In the genomic region with DNA sequence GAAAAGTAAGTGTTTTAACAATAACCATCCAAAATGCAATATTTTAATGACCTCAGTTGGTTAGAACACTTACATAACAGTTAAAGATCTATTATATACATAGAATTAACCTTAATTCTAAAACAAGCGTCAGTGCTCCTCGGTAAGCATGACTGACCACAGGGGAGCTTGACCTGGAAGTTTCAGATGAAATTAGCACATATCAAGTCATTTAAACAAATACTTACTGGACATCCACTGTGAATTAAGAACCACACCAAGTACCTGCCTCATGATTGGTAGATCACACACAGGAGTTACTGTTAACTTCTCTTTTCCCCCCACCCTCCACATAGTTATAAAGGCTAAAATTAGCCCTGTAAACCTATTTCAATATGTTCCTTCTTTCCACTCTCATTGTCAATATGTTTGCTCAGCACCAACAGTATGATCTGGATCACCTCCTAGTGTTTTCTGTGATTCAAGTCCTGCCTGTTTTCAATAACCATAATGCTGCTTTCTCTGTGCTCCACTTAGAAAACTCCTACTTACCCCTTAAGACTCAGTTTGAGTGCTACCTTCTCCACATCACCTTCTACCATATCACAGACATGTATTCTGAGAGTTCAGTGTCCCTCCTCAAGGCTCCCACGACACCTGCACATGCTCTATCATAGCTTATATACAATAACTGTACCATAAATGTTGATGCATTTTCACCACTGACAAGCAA, we compare ENCODE assay signal across 31 cellular contexts.
DNase-seq lines count a peak whose midpoint lies in the region; ATAC-seq, FAIRE-seq and TF ChIP-seq lines count a peak whose summit lies in the region.
"Had no signal": no experiment of that assay in that cellular context is flagged by ENCODE, and none has a peak within 500 bp of the region (broad histone marks: within the 10 kb centered on the region; RNA-seq: fewer than 3 reads in every experiment).

No MANE protein-coding gene starts in this region.

- TF ChIP-seq POLR2A in K562 (conservative IDR thresholded peaks at IDR 0.05) (no peak), uterus (IDR thresholded peaks at IDR 0.05) (no peak)

- in situ Hi-C loops in K562 (cut with MboI) = no loop called here

- H3K27me3 ChIP-seq in SK-N-SH (ENCODE audit: insufficient read depth) (no peaks in the 10 kb centered on the region), K562 (ENCODE audit: control insufficient read depth in 2 of 2, insufficient read depth in 2 of 2, low read length in 2 of 2) (no peaks in the 10 kb centered on the region), left ventricle myocardium inferior (ENCODE audit: low read depth) (no peaks in the 10 kb centered on the region), uterus (no peaks in the 10 kb centered on the region)
- H3K27me3 ChIP-seq: suprapubic skin, upper lobe of left lung had no signal

- WGBS in SK-N-SH (ENCODE audit: low lambda C conversion rate) = 85% methylated on average over 3 of the region's 3 CpGs
- WGBS in K562 (ENCODE audit: insufficient coverage, low coverage, missing lambda C conversion rate) = 53% methylated on average over 3 of the region's 3 CpGs

- peaks cover 5% of the 10 kb centered on the region for H3F3A ChIP-seq in SK-N-SH (replicated peaks; ENCODE audit: insufficient read depth)

- H4K20me1 ChIP-seq in SK-N-SH (ENCODE audit: insufficient read depth) (no peaks in the 10 kb centered on the region), K562 (replicated peaks; ENCODE audit: control insufficient read depth, insufficient read depth, low read length) (no peaks in the 10 kb centered on the region)

- TF ChIP-seq EP300 in SK-N-SH (IDR thresholded peaks at IDR 0.05; ENCODE audit: borderline replicate concordance in 1 of 2, low read depth in 1 of 2, low read length in 1 of 2) = no peak
- TF ChIP-seq EP300 in K562 (IDR thresholded peaks at IDR 0.05; ENCODE audit: low read length) = no peak

- TF ChIP-seq RAD21 in SK-N-SH (IDR thresholded peaks at IDR 0.05; ENCODE audit: low read length) (no peak), K562 (CRISPR knock-in tag; conservative IDR thresholded peaks at IDR 0.05 in 1 of 2, IDR thresholded peaks at IDR 0.05 in 1 of 2) (peak in 1 of 2 experiments; percentile 40; a peak in 2 of 4 replicates)

- no peaks in the 10 kb centered on the region for H3K9me2 ChIP-seq in SK-N-SH

- H3K9me1 ChIP-seq in K562 (ENCODE audit: control insufficient read depth, insufficient read depth, low read length) = no peaks in the 10 kb centered on the region

- H3K79me2 ChIP-seq in SK-N-SH (ENCODE audit: insufficient read depth) = no peaks in the 10 kb centered on the region
- no peaks in the 10 kb centered on the region; the same call in 2 of the 3 replicates for H3K79me2 ChIP-seq in K562 (ENCODE audit: control insufficient read depth, insufficient read depth, low read length)

- TF ChIP-seq CTCF in SK-N-SH (IDR thresholded peaks at IDR 0.05) (no peak), K562 (IDR thresholded peaks at IDR 0.05 in 2 of 3, conservative IDR thresholded peaks at IDR 0.05 in 1 of 3; ENCODE audit: insufficient read depth in 2 of 3, low read depth in 1 of 3, low read length in 3 of 3) (peak in 2 of 3 experiments; percentile 10 to 26; a peak in 2 of 6 replicates), left ventricle myocardium inferior (IDR thresholded peaks at IDR 0.05; ENCODE audit: borderline replicate concordance) (no peak), uterus (IDR thresholded peaks at IDR 0.05) (no peak)

- CTCF ChIA-PET in SK-N-SH (lab: Yijun Ruan, JAX) (no interaction called here), K562 (lab: Yijun Ruan, JAX; ENCODE audit: low intra/inter-chr PET ratio) (no interaction called here)

- POLR2A ChIA-PET in SK-N-SH (lab: Yijun Ruan, JAX) = no interaction called here
- POLR2A ChIA-PET in K562 (lab: Yijun Ruan, JAX) = interaction anchor here (0.9 to 1.4 kb wide), 2 partner anchors 9 to 11 kb away, joined by 3 read pairs; no protein-coding TSS in a partner anchor

- H3K9me3 ChIP-seq in SK-N-SH = no peaks in the 10 kb centered on the region
- H3K9me3 ChIP-seq in K562 (replicated peaks; ENCODE audit: control insufficient read depth, insufficient read depth, low read depth, low read length) = no peaks in the 10 kb centered on the region
- no peaks in the 10 kb centered on the region for H3K9me3 ChIP-seq in left ventricle myocardium inferior (replicated peaks)
- H3K9me3 ChIP-seq in uterus = no peaks in the 10 kb centered on the region
- H3K9me3 ChIP-seq: suprapubic skin, upper lobe of left lung had no signal

- H3K36me3 ChIP-seq in SK-N-SH (replicated peaks in 1 of 2; ENCODE audit: control insufficient read depth in 1 of 2, insufficient read depth in 2 of 2, low read length in 1 of 2) = no peaks in the 10 kb centered on the region
- H3K36me3 ChIP-seq in K562 (ENCODE audit: control insufficient read depth, insufficient read depth, low read length) = peaks cover 6% of the 10 kb centered on the region; the same call in 1 of the 3 replicates
- peaks cover 31% of the 10 kb centered on the region for H3K36me3 ChIP-seq in left ventricle myocardium inferior
- H3K36me3 ChIP-seq in uterus = no peaks in the 10 kb centered on the region
- H3K36me3 ChIP-seq: upper lobe of left lung had no signal

- no TSS peak for BruUV-seq in K562 (replicated peaks; lab: Mats Ljungman, UMichigan)

- FAIRE-seq in K562 (lab: Jason Lieb, UNC) = no peak
- FAIRE-seq: A204.1, keratinocyte had no signal

- H3K9ac ChIP-seq in SK-N-SH (no peak overlapping the region), K562 (ENCODE audit: insufficient read depth in 1 of 2, low read depth in 2 of 2, low read length in 2 of 2) (no peak overlapping the region)

- no peak for DNase-seq in SK-N-SH
- DNase-seq in K562 (ENCODE audit: extremely low read depth in 1 of 4, low spot score in 3 of 4) = no peak
- DNase-seq in left ventricle myocardium inferior = no peak
- no peak for DNase-seq in uterus
- DNase-seq in stimulated activated CD4-positive, alpha-beta T cell treated with anti-CD3 and anti-CD28 coated beads, Interleukin-4, amount 100 ng/mL, for 24 hours = no peak
- no peak for DNase-seq in AG20443 (ENCODE audit: low spot score)
- DNase-seq: activated CD4-positive, alpha-beta T cell treated with anti-CD3 and anti-CD28 coated beads for 36 hours; activated naive CD4-positive, alpha-beta T cell treated with anti-CD3 and anti-CD28 coated beads, Interleukin-2, amount 50 U/mL, for 16 hours; anterior cingulate cortex; Calu3; CD4-positive, CD25-positive, alpha-beta regulatory T cell; DMS79 treated with DMSO at 0.1 percent for 48 hours; endodermal cell; GDM1; NCI-H1092; NCI-H2029; NCI-H526; NK-92 treated with Interleukin-12 subunit alpha and Interleukin-12 subunit beta, amount 100 ng/mL, for 24 hours; PC-9; SHP77; stimulated activated naive CD4-positive, alpha-beta T cell; upper lobe of left lung had no signal

- ATAC-seq in SK-N-SH treated with all-trans-retinoic acid at 6 μM for 48 hours = peak; percentile 39
- peak; percentile 58 for ATAC-seq in K562
- no peak for ATAC-seq in activated CD4-positive, CD25-positive, alpha-beta regulatory T cell treated with anti-CD3 and anti-CD28 coated beads, Interleukin-2, amount 50 U/mL, for 24 hours
- ATAC-seq: activated CD4-positive, alpha-beta T cell treated with anti-CD3 and anti-CD28 coated beads for 36 hours; activated T-helper 17 cell treated with anti-CD3 and anti-CD28 coated beads, Interleukin-2, amount 50 U/mL, for 72 hours; HCT116 had no signal

- intact Hi-C loops in K562 (cut with micrococcal nuclease) = loop anchor here (5.0 kb wide), 1 partner anchor 85 kb away; no protein-coding TSS in a partner anchor
- intact Hi-C loops in left ventricle myocardium inferior (cut with micrococcal nuclease) = no loop called here
- intact Hi-C loops in uterus (cut with DNase I; ENCODE audit: low total_unique reads) = no loop called here

- H3K4me2 ChIP-seq in SK-N-SH (no peak overlapping the region), K562 (ENCODE audit: insufficient read depth, low read length) (no peak overlapping the region; the same call in 1 of the 2 replicates)
- H3K4me2 ChIP-seq: PC-9 had no signal

- H3K4me1 ChIP-seq in SK-N-SH (ENCODE audit: control insufficient read depth in 1 of 2, insufficient read depth in 2 of 2, low read depth in 1 of 2, low read length in 1 of 2) (peaks cover 0 to 2% of the 10 kb centered on the region in 2 experiments; a peak in 1 of 4 replicates), K562 (replicated peaks in 1 of 2; ENCODE audit: control insufficient read depth in 2 of 2, insufficient read depth in 2 of 2, low read length in 2 of 2) (peaks cover 0 to 14% of the 10 kb centered on the region in 2 experiments; a peak in 2 of 5 replicates), left ventricle myocardium inferior (peaks cover 41% of the 10 kb centered on the region), uterus (no peaks in the 10 kb centered on the region)
- H3K4me1 ChIP-seq: suprapubic skin had no signal

- peak overlapping the region in 1 of 2 experiments; percentile 54; a peak in 2 of 4 replicates for H3K27ac ChIP-seq in SK-N-SH (ENCODE audit: low read depth in 2 of 2, low read length in 1 of 2)
- peak overlapping the region; percentile 53; the same call in 1 of the 3 replicates for H3K27ac ChIP-seq in K562 (ENCODE audit: extremely low read depth, low read depth, low read length)
- peak overlapping the region; percentile 74 for H3K27ac ChIP-seq in left ventricle myocardium inferior (replicated peaks)
- peak overlapping the region; percentile 59 to 64 for H3K27ac ChIP-seq in uterus
- H3K27ac ChIP-seq: PC-9, skin epidermis, suprapubic skin, upper lobe of left lung had no signal

- H3K4me3 ChIP-seq in SK-N-SH (ENCODE audit: low read depth in 2 of 2, low read length in 1 of 2) = no peak overlapping the region
- no peak overlapping the region for H3K4me3 ChIP-seq in K562
- peak overlapping the region; percentile 10 for H3K4me3 ChIP-seq in left ventricle myocardium inferior
- H3K4me3 ChIP-seq in uterus = no peak overlapping the region
- H3K4me3 ChIP-seq: lung, PC-9, skin epidermis, suprapubic skin, upper lobe of left lung had no signal

- H2AFZ ChIP-seq in SK-N-SH (ENCODE audit: low read depth) (no peak overlapping the region), K562 (ENCODE audit: low read depth, low read length) (no peak overlapping the region)
- H2AFZ ChIP-seq: PC-9 had no signal

TF ChIP-seq in SK-N-SH treated with all-trans-retinoic acid at 6 μM for 48 hours, 23 proteins besides CTCF, POLR2A, EP300 and RAD21 (continues in another document):
- no peak for TF ChIP-seq BACH2 (CRISPR knock-in tag; IDR thresholded peaks at IDR 0.05; ENCODE audit: borderline replicate concordance)
- TF ChIP-seq OSR1 (CRISPR knock-in tag; IDR thresholded peaks at IDR 0.05) = no peak
- TF ChIP-seq TOX (CRISPR knock-in tag; IDR thresholded peaks at IDR 0.05; ENCODE audit: borderline replicate concordance) = no peak

TF ChIP-seq in SK-N-SH, 30 proteins besides CTCF, POLR2A, EP300 and RAD21 (continues in another document):
- TF ChIP-seq MEF2A (IDR thresholded peaks at IDR 0.05; ENCODE audit: borderline replicate concordance, low read depth) (no peak), FOXM1 (IDR thresholded peaks at IDR 0.05; ENCODE audit: low read depth) (no peak), YY1 (IDR thresholded peaks at IDR 0.05; ENCODE audit: low read depth) (no peak)

TF ChIP-seq in K562, 482 proteins besides CTCF, POLR2A, EP300 and RAD21:
- TF ChIP-seq KLF16 (IDR thresholded peaks at IDR 0.05) = no peak
- TF ChIP-seq FOXA3 (CRISPR knock-in tag; conservative IDR thresholded peaks at IDR 0.05 in 1 of 2, IDR thresholded peaks at IDR 0.05 in 1 of 2) = 0 out of 4 replicates have a peak, but pooled peaks of 1 of the 2 experiments have one; percentile 14
- 0 out of 2 replicates have a peak, but pooled peaks have one; percentile 34 for TF ChIP-seq EHMT2 (IDR thresholded peaks at IDR 0.05)

Comparison
In these comparisons a context has a peak if more than half of its experiments do, and no peak if none do; other contexts are left out.
1. ATAC-seq: peak in SK-N-SH treated with all-trans-retinoic acid at 6 μM for 48 hours (single experiment) and K562 (single experiment); none in activated CD4-positive, CD25-positive, alpha-beta regulatory T cell treated with anti-CD3 and anti-CD28 coated beads, Interleukin-2, amount 50 U/mL, for 24 hours (0 of 2).
2. CTCF ChIP-seq: peak in K562 (2 of 3); none in SK-N-SH (single experiment), left ventricle myocardium inferior (single experiment) and uterus (0 of 4).